ENCODE assay signal across 18 cellular contexts in genomic region chr4:8163436-8164193, GRCh38.
DNase-seq lines count a peak whose midpoint lies in the region; ATAC-seq and TF ChIP-seq lines count a peak whose summit lies in the region.
"Had no signal": no experiment of that assay in that cellular context is flagged by ENCODE, and none has a peak within 500 bp of the region (broad histone marks: within the 10 kb centered on the region; RNA-seq: fewer than 3 reads in every experiment).

No MANE protein-coding gene starts in this region.

- H3K27me3 ChIP-seq in OCI-LY1 (ENCODE audit: insufficient read depth, low read length): peaks cover 3% of the 10 kb centered on the region; the same call in 1 of the 2 replicates

- no peak for ATAC-seq in memory B cell (ENCODE audit: low read depth)
- ATAC-seq in stimulated activated memory B cell treated with anti-CD40 and anti-IgM and Interleukin-4, amounts not matched to agents 10 μg/mL and 1 μg/mL and 100 μg/mL, for 72 hours: no peak
- ATAC-seq: GM12878 had no signal

- no peak overlapping the region for H3K4me3 Mint-ChIP-seq in memory B cell
- no peak overlapping the region for H3K4me3 Mint-ChIP-seq in stimulated activated memory B cell treated with anti-CD40 and anti-IgM and Interleukin-4, amounts not matched to agents 10 μg/mL and 1 μg/mL and 100 μg/mL, for 72 hours

- no peaks in the 10 kb centered on the region for H3K27me3 Mint-ChIP-seq in memory B cell
- H3K27me3 Mint-ChIP-seq in stimulated activated memory B cell treated with anti-CD40 and anti-IgM and Interleukin-4, amounts not matched to agents 10 μg/mL and 1 μg/mL and 100 μg/mL, for 72 hours: no peaks in the 10 kb centered on the region

- no peak overlapping the region for H3K4me3 ChIP-seq in OCI-LY1 (ENCODE audit: low read depth, low read length, poor library complexity, severe bottlenecking)
- H3K4me3 ChIP-seq: GM12878, HAP-1 had no signal

- no peaks in the 10 kb centered on the region for H3K79me2 ChIP-seq in OCI-LY1 (ENCODE audit: insufficient read depth, low read length)

- H3K36me3 Mint-ChIP-seq in memory B cell: no peaks in the 10 kb centered on the region
- H3K36me3 Mint-ChIP-seq in stimulated activated memory B cell treated with anti-CD40 and anti-IgM and Interleukin-4, amounts not matched to agents 10 μg/mL and 1 μg/mL and 100 μg/mL, for 72 hours: peaks cover 11% of the 10 kb centered on the region

- H3K4me1 ChIP-seq in OCI-LY1 (ENCODE audit: insufficient read depth, low read length, severe bottlenecking): peaks cover 42% of the 10 kb centered on the region
- H3K4me1 ChIP-seq: Caco-2, HAP-1 had no signal

- peak overlapping the region; percentile 66 for H3K27ac Mint-ChIP-seq in memory B cell
- H3K27ac Mint-ChIP-seq in stimulated activated memory B cell treated with anti-CD40 and anti-IgM and Interleukin-4, amounts not matched to agents 10 μg/mL and 1 μg/mL and 100 μg/mL, for 72 hours: peak overlapping the region; percentile 93

- DNase-seq in NCI-H2171 treated with DMSO at 0.1 percent for 48 hours (lab: John Stamatoyannopoulos, UW) (peak; percentile 26), NCI-H2171 (lab: John Stamatoyannopoulos, UW) (no peak), memory B cell (ENCODE audit: low spot score in 2 of 2) (no peak), D341Med (ENCODE audit: low spot score) (no peak), GM19240 (ENCODE audit: insufficient read length, low spot score) (no peak), iPS-NIHi7 (ENCODE audit: extremely low spot score) (no peak)
- DNase-seq: 8988T, Caco-2, MV-4-11, NCI-H1417 treated with DMSO at 0.1 percent for 48 hours, NCI-H2029 treated with DMSO at 0.1 percent for 48 hours, NCI-H69, SHP77 treated with DMSO at 0.1 percent for 48 hours had no signal

- H3K4me2 ChIP-seq in OCI-LY1 (ENCODE audit: low read length): peak overlapping the region; percentile 9; the same call in 1 of the 2 replicates

- no peaks in the 10 kb centered on the region for H3F3A ChIP-seq in OCI-LY1 (ENCODE audit: insufficient read depth, low read length)

- no peaks in the 10 kb centered on the region for H3K9me2 ChIP-seq in OCI-LY1 (ENCODE audit: low read depth, low read length)

- no peaks in the 10 kb centered on the region for H3K36me3 ChIP-seq in OCI-LY1 (ENCODE audit: insufficient read depth, low read length)
- H3K36me3 ChIP-seq: HAP-1 had no signal

- peak overlapping the region; percentile 70 for H3K27ac ChIP-seq in OCI-LY1 (ENCODE audit: low read depth, low read length, poor library complexity, severe bottlenecking)
- H3K27ac ChIP-seq: C4-2B had no signal

- H3K9ac ChIP-seq in OCI-LY1 (ENCODE audit: low read length): no peak overlapping the region; the same call in 1 of the 2 replicates

- no peak for TF ChIP-seq CTCF in OCI-LY1 (IDR thresholded peaks at IDR 0.05; ENCODE audit: low read length)

- H2AFZ ChIP-seq in OCI-LY1 (ENCODE audit: low read length): no peak overlapping the region

- H3K9me3 ChIP-seq in OCI-LY1 (ENCODE audit: low read length): no peaks in the 10 kb centered on the region

- H3K4me1 Mint-ChIP-seq in memory B cell: peaks cover 45% of the 10 kb centered on the region
- H3K4me1 Mint-ChIP-seq in stimulated activated memory B cell treated with anti-CD40 and anti-IgM and Interleukin-4, amounts not matched to agents 10 μg/mL and 1 μg/mL and 100 μg/mL, for 72 hours: peaks cover 83% of the 10 kb centered on the region

- no peaks in the 10 kb centered on the region for H4K20me1 ChIP-seq in OCI-LY1 (ENCODE audit: insufficient read depth, low read length)

- H3K9me3 Mint-ChIP-seq in memory B cell: peaks cover 10% of the 10 kb centered on the region
- peaks cover 15% of the 10 kb centered on the region for H3K9me3 Mint-ChIP-seq in stimulated activated memory B cell treated with anti-CD40 and anti-IgM and Interleukin-4, amounts not matched to agents 10 μg/mL and 1 μg/mL and 100 μg/mL, for 72 hours
